16 cellular contexts compared by ENCODE assay signal in the genomic region with DNA sequence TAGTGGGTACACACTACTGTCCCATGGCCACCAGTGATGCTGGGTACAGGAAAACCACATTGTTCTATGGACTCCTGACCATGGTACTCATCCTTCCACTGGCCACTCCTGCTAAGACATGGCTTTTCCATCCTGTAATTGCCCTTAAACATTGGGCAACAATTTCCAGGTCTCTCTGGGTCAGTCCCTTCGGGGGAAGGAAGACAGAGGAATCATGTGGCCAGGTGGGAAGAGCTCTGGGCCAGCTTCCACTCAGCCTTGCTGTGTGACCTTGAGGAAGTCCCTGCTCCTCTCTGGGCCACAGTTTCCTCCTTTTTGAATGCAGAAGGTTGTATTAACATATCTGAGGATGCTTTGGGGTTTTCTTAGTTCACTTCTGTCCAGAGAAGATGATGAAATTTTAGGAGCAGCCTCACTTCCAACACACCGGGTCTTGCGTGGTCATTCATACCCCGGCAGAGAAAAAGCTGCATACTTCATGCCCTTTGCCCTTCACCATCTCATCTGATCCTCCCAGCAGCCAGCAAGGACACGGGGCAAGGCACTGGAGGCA. TPM values are rescaled to one million over a fixed set of nuclear protein-coding genes. Genes with fewer than 3 reads are reported as not detected.
A peak's percentile ranks its signal among the peaks of the same experiment; 100 is the strongest.
DNase-seq lines count a peak whose midpoint lies in the region; ATAC-seq and TF ChIP-seq lines count a peak whose summit lies in the region.
"Had no signal": no experiment of that assay in that cellular context is flagged by ENCODE, and none has a peak within 500 bp of the region (broad histone marks: within the 10 kb centered on the region; RNA-seq: fewer than 3 reads in every experiment).

No MANE protein-coding gene starts in this region.

- peak; percentile 43 for DNase-seq in MV-4-11 (lab: John Stamatoyannopoulos, UW)
- no peak for DNase-seq in natural killer cell
- no peak for DNase-seq in mucosa of descending colon
- DNase-seq in BE2C: no peak
- no peak for DNase-seq in activated CD8-positive, alpha-beta memory T cell treated with anti-CD3 and anti-CD28 coated beads, Interleukin-2, amount 50 U/mL, for 4 hours
- DNase-seq: activated CD4-positive, alpha-beta T cell treated with anti-CD3 and anti-CD28 coated beads for 36 hours; activated naive CD8-positive, alpha-beta T cell treated with anti-CD3 and anti-CD28 coated beads, Interleukin-2, amount 10 ng/mL, durations not matched to agents 7 days and 5 days; activated T-cell treated with anti-CD3 and anti-CD28 coated beads, Interleukin-2, amount 50 U/mL, for 1 hour; AML-193; H7; left colon; stimulated activated CD4-positive, alpha-beta T cell treated with anti-CD3 and anti-CD28 coated beads, Interleukin-2, amount 100 ng/mL, for 48 hours had no signal

- peaks cover 40 to 41% of the 10 kb centered on the region in 2 donors for H3K4me1 Mint-ChIP-seq in natural killer cell
- H3K4me1 Mint-ChIP-seq: activated CD4-positive, alpha-beta T cell treated with anti-CD3 and anti-CD28 coated beads for 36 hours had no signal

- no peak overlapping the region; the same call in 1 of the 2 replicates for H3K9ac ChIP-seq in BLaER1

- 0 to 11% methylated on average over 1 of the region's 5 CpGs for WGBS in gastroesophageal sphincter (ENCODE audit: low coverage in 1 of 2), 2 donors

- ATAC-seq in gastroesophageal sphincter: peak; percentile 56
- peak in 1 of 3 donors; percentile 10 for ATAC-seq in natural killer cell
- no peak for ATAC-seq in mucosa of descending colon
- no peak for ATAC-seq in HG03378 (IDR thresholded peaks at IDR 0.05; ENCODE audit: unreplicated experiment)

- H3K4me3 Mint-ChIP-seq in natural killer cell: peak overlapping the region; percentile 93
- H3K4me3 Mint-ChIP-seq: activated CD4-positive, alpha-beta T cell treated with anti-CD3 and anti-CD28 coated beads for 36 hours; activated naive CD8-positive, alpha-beta T cell treated with anti-CD3 and anti-CD28 coated beads, Interleukin-2, amount 10 ng/mL, durations not matched to agents 7 days and 5 days; nephron had no signal

- H3K4me2 ChIP-seq in BLaER1: peak overlapping the region; percentile 88

- peak overlapping the region; percentile 88 to 92 for H3K27ac Mint-ChIP-seq in natural killer cell
- H3K27ac Mint-ChIP-seq: activated CD4-positive, alpha-beta T cell treated with anti-CD3 and anti-CD28 coated beads for 36 hours; activated naive CD8-positive, alpha-beta T cell treated with anti-CD3 and anti-CD28 coated beads, Interleukin-2, amount 10 ng/mL, durations not matched to agents 7 days and 5 days had no signal

- no peaks in the 10 kb centered on the region for H3K36me3 Mint-ChIP-seq in natural killer cell
- H3K36me3 Mint-ChIP-seq: activated naive CD8-positive, alpha-beta T cell treated with anti-CD3 and anti-CD28 coated beads, Interleukin-2, amount 10 ng/mL, durations not matched to agents 7 days and 5 days had no signal

- no peaks in the 10 kb centered on the region for H3K36me3 ChIP-seq in BLaER1
- H3K36me3 ChIP-seq in gastroesophageal sphincter: no peaks in the 10 kb centered on the region
- no peaks in the 10 kb centered on the region for H3K36me3 ChIP-seq in mucosa of descending colon (ENCODE audit: low read depth)
- no peaks in the 10 kb centered on the region for H3K36me3 ChIP-seq in BE2C

- peaks cover 56% of the 10 kb centered on the region for H3K4me1 ChIP-seq in BLaER1
- H3K4me1 ChIP-seq in gastroesophageal sphincter: peaks cover 0 to 34% (median 11%) of the 10 kb centered on the region in 3 donors
- H3K4me1 ChIP-seq in mucosa of descending colon (ENCODE audit: low read depth): no peaks in the 10 kb centered on the region
- peaks cover under 1% of the 10 kb centered on the region for H3K4me1 ChIP-seq in BE2C

- H3K27me3 ChIP-seq in BLaER1 (no peaks in the 10 kb centered on the region), gastroesophageal sphincter (no peaks in the 10 kb centered on the region), BE2C (no peaks in the 10 kb centered on the region)

- no peak for TF ChIP-seq EP300 in gastroesophageal sphincter (IDR thresholded peaks at IDR 0.05)

- no peak overlapping the region for H3K4me3 ChIP-seq in BLaER1
- no peak overlapping the region for H3K4me3 ChIP-seq in gastroesophageal sphincter
- no peak overlapping the region for H3K4me3 ChIP-seq in mucosa of descending colon
- no peak overlapping the region for H3K4me3 ChIP-seq in BE2C (ENCODE audit: low read depth, low read length)

- H3K9me3 Mint-ChIP-seq in natural killer cell: no peaks in the 10 kb centered on the region
- H3K9me3 Mint-ChIP-seq: activated naive CD8-positive, alpha-beta T cell treated with anti-CD3 and anti-CD28 coated beads, Interleukin-2, amount 10 ng/mL, durations not matched to agents 7 days and 5 days; nephron had no signal

- H3K27ac ChIP-seq in BLaER1 (no peak overlapping the region), gastroesophageal sphincter (peak overlapping the region; percentile 9 to 69 (median 59))

- intact Hi-C loops in natural killer cell (cut with micrococcal nuclease): no loop called here
- intact Hi-C loops in mucosa of descending colon (cut with DNase I, micrococcal nuclease): no loop called here

- no peak for TF ChIP-seq CTCF in gastroesophageal sphincter (IDR thresholded peaks at IDR 0.05)
- TF ChIP-seq CTCF in natural killer cell (IDR thresholded peaks at IDR 0.05): no peak
- TF ChIP-seq CTCF in mucosa of descending colon (IDR thresholded peaks at IDR 0.05): no peak
- no peak for TF ChIP-seq CTCF in BE2C (IDR thresholded peaks at IDR 0.05; ENCODE audit: low read depth, low read length)

- TF ChIP-seq POLR2A in gastroesophageal sphincter (IDR thresholded peaks at IDR 0.05): no peak

- no peaks in the 10 kb centered on the region for H3K27me3 Mint-ChIP-seq in natural killer cell (ENCODE audit: low read depth in 2 of 2)

- H3K9me3 ChIP-seq in BLaER1: no peaks in the 10 kb centered on the region; the same call in 1 of the 2 replicates
- H3K9me3 ChIP-seq in gastroesophageal sphincter: no peaks in the 10 kb centered on the region
- H3K9me3 ChIP-seq in mucosa of descending colon: no peaks in the 10 kb centered on the region
- no peaks in the 10 kb centered on the region for H3K9me3 ChIP-seq in BE2C

- peaks cover 15% of the 10 kb centered on the region for H4K20me1 ChIP-seq in BLaER1

RNA-seq across cellular contexts. Expression of gene SRRM1, which starts 50.8 kb away (rescaled TPM):
- total RNA-seq in gastroesophageal sphincter: 100 to 1,000 TPM in 1 of 4 donors, 10 to 100 TPM in 3; 47.0 to 114 (median 64.5) TPM
- 100 to 1,000 TPM; 291 to 314 (median 302) TPM for total RNA-seq in natural killer cell
- 100 to 1,000 TPM; 117 to 131 (median 120) TPM for total RNA-seq in mucosa of descending colon
- 41.5 TPM for polyA plus RNA-seq in BE2C (2012; ENCODE audit: insufficient read depth, insufficient read length, low read depth)

RNA-seq across cellular contexts. Expression of gene CLIC4, which starts 51.3 kb away (rescaled TPM):
- total RNA-seq in gastroesophageal sphincter (100 to 1,000 TPM; 553 to 721 (median 692) TPM), natural killer cell (10 to 100 TPM in 1 of 3 donors, 1 to 10 TPM in 2; 3.8 to 11.5 (median 5.0) TPM), mucosa of descending colon (100 to 1,000 TPM in 1 of 3 donors, 10 to 100 TPM in 2; 33.0 to 176 (median 52.4) TPM)
- polyA plus RNA-seq in BE2C (2012; ENCODE audit: insufficient read depth, insufficient read length, low read depth): 73.5 TPM
